In genomic region chr9:22415941-22416691, GRCh38 we compare ENCODE assay signal across 32 cellular contexts. TPM values are rescaled to one million over a fixed set of nuclear protein-coding genes. Genes with fewer than 3 reads are reported as not detected.
A peak's percentile ranks its signal among the peaks of the same experiment; 100 is the strongest.
DNase-seq lines count a peak whose midpoint lies in the region; ATAC-seq and TF ChIP-seq lines count a peak whose summit lies in the region.
"Had no signal": no experiment of that assay in that cellular context is flagged by ENCODE, and none has a peak within 500 bp of the region (broad histone marks: within the 10 kb centered on the region; RNA-seq: fewer than 3 reads in every experiment).

No MANE protein-coding gene starts in this region.

- no peaks in the 10 kb centered on the region for H3F3A ChIP-seq in neural progenitor cell (ENCODE audit: low read depth)

- no peak overlapping the region for H3K27ac Mint-ChIP-seq in endodermal cell
- H3K27ac Mint-ChIP-seq in neural progenitor cell = peak overlapping the region; percentile 46
- H3K27ac Mint-ChIP-seq: activated naive CD8-positive, alpha-beta T cell; immature natural killer cell had no signal

- H3K36me3 Mint-ChIP-seq in endodermal cell (ENCODE audit: low read depth) (no peaks in the 10 kb centered on the region), neural progenitor cell (no peaks in the 10 kb centered on the region)
- H3K36me3 Mint-ChIP-seq: activated naive CD8-positive, alpha-beta T cell; immature natural killer cell had no signal

- H3K9ac ChIP-seq in endodermal cell (ENCODE audit: extremely low read depth, low read length, poor library complexity, severe bottlenecking) (no peak overlapping the region), neural progenitor cell (no peak overlapping the region)

- H3K4me3 Mint-ChIP-seq in endodermal cell = no peak overlapping the region
- H3K4me3 Mint-ChIP-seq in neural progenitor cell = no peak overlapping the region
- H3K4me3 Mint-ChIP-seq: activated naive CD8-positive, alpha-beta T cell; central memory CD8-positive, alpha-beta T cell; immature natural killer cell; neural crest cell had no signal

- TF ChIP-seq CTCF in endodermal cell (conservative IDR thresholded peaks at IDR 0.05) = no peak
- no peak for TF ChIP-seq CTCF in neural progenitor cell (IDR thresholded peaks at IDR 0.05)

- WGBS in endodermal cell (ENCODE audit: insufficient coverage in 1 of 2, insufficient read length in 1 of 2), 2 experiments = 80% methylated on average over 5 of the region's 5 CpGs; no CpG with 5 or more reads in 1 of the 2 experiments

- H3K4me2 ChIP-seq in neural progenitor cell = peak overlapping the region; percentile 39

- no peaks in the 10 kb centered on the region for H4K20me1 ChIP-seq in neural progenitor cell (ENCODE audit: low read depth)

- H3K4me1 Mint-ChIP-seq in endodermal cell = peaks cover 8% of the 10 kb centered on the region
- H3K4me1 Mint-ChIP-seq in neural progenitor cell = peaks cover 13% of the 10 kb centered on the region
- H3K4me1 Mint-ChIP-seq: central memory CD8-positive, alpha-beta T cell; immature natural killer cell had no signal

- H3K36me3 ChIP-seq in ACC112 (ENCODE audit: insufficient read depth, low read length) (no peaks in the 10 kb centered on the region), endodermal cell (ENCODE audit: control insufficient read depth, insufficient read depth, low read length) (no peaks in the 10 kb centered on the region), neural progenitor cell (no peaks in the 10 kb centered on the region)
- H3K36me3 ChIP-seq: ascending aorta, prostate gland, upper lobe of right lung had no signal

- no peaks in the 10 kb centered on the region for H3K9me3 Mint-ChIP-seq in endodermal cell
- H3K9me3 Mint-ChIP-seq in neural progenitor cell = peaks cover 3% of the 10 kb centered on the region
- H3K9me3 Mint-ChIP-seq: central memory CD8-positive, alpha-beta T cell; neural crest cell had no signal

- no peaks in the 10 kb centered on the region for H3K27me3 Mint-ChIP-seq in endodermal cell (ENCODE audit: insufficient read depth)
- no peaks in the 10 kb centered on the region for H3K27me3 Mint-ChIP-seq in neural progenitor cell (ENCODE audit: insufficient read depth, low read depth)
- H3K27me3 Mint-ChIP-seq: activated naive CD8-positive, alpha-beta T cell; central memory CD8-positive, alpha-beta T cell had no signal

- H3K9me3 ChIP-seq in endodermal cell (ENCODE audit: control insufficient read depth, low read length) = no peaks in the 10 kb centered on the region
- H3K9me3 ChIP-seq in neural progenitor cell (ENCODE audit: low read depth) = no peaks in the 10 kb centered on the region
- H3K9me3 ChIP-seq: ascending aorta, prostate gland, upper lobe of right lung had no signal

- no peaks in the 10 kb centered on the region for H3K27me3 ChIP-seq in ACC112 (ENCODE audit: insufficient read depth, low read length)
- no peaks in the 10 kb centered on the region for H3K27me3 ChIP-seq in endodermal cell (ENCODE audit: control insufficient read depth, insufficient read depth, low read length, poor library complexity, severe bottlenecking)
- no peaks in the 10 kb centered on the region for H3K27me3 ChIP-seq in neural progenitor cell
- H3K27me3 ChIP-seq: ascending aorta, upper lobe of right lung had no signal

- intact Hi-C loops in left colon (cut with DNase I, micrococcal nuclease) = no loop called here

- H2AFZ ChIP-seq in ACC112 (ENCODE audit: low read length, unreplicated experiment) (peak overlapping the region; percentile 82), neural progenitor cell (replicated peaks) (peak overlapping the region; percentile 69)

- H3K4me1 ChIP-seq in ACC112 (ENCODE audit: control insufficient read depth, insufficient read depth, low read length, unreplicated experiment) (peaks cover 44% of the 10 kb centered on the region), endodermal cell (ENCODE audit: control insufficient read depth, insufficient read depth, low read length) (no peaks in the 10 kb centered on the region), neural progenitor cell (peaks cover 16% of the 10 kb centered on the region)
- H3K4me1 ChIP-seq: ascending aorta, foreskin keratinocyte, prostate gland, upper lobe of right lung had no signal

- DNase-seq in LHCN-M2 (ENCODE audit: low read depth) (peak; percentile 36), endodermal cell (no peak), neural progenitor cell (ENCODE audit: low spot score) (no peak), left colon (no peak)
- DNase-seq: ACHN; activated CD4-positive, alpha-beta T cell treated with anti-CD3 and anti-CD28 coated beads, Interleukin-2, amount 50 U/mL, for 4 hours; activated CD4-positive, CD25-positive, alpha-beta regulatory T cell; activated CD8-positive, alpha-beta memory T cell treated with anti-CD3 and anti-CD28 coated beads, Interleukin-2, amount 50 U/mL, for 48 hours; COR-L47; DMS79 treated with DMSO at 0.1 percent for 48 hours; hippocampal formation; immature natural killer cell; IMR-90; left ventricle myocardium superior; NCI-H1417; NK-92 treated with Interleukin-12 subunit alpha and Interleukin-12 subunit beta, amount 100 ng/mL, for 24 hours; stimulated activated CD4-positive, alpha-beta T cell treated with anti-CD3 and anti-CD28 coated beads, Interleukin-1b, Interleukin-23, amount 100 ng/mL, for 48 hours; upper lobe of right lung had no signal

- peak overlapping the region; percentile 42; the same call in 1 of the 2 replicates for H3K4me3 ChIP-seq in ACC112 (ENCODE audit: low read depth, low read length)
- peak overlapping the region; percentile 16 for H3K4me3 ChIP-seq in endodermal cell (ENCODE audit: low read length)
- no peak overlapping the region for H3K4me3 ChIP-seq in neural progenitor cell
- H3K4me3 ChIP-seq: ascending aorta, GM12878, prostate gland, upper lobe of right lung had no signal

- H3K79me2 ChIP-seq in ACC112 (ENCODE audit: control insufficient read depth, insufficient read depth, low read length, unreplicated experiment) (no peaks in the 10 kb centered on the region), neural progenitor cell (ENCODE audit: low read depth) (no peaks in the 10 kb centered on the region)

- H3K27ac ChIP-seq in ACC112 (ENCODE audit: low read depth, low read length) (peak overlapping the region; percentile 91), endodermal cell (ENCODE audit: low read depth, low read length) (no peak overlapping the region), neural progenitor cell (no peak overlapping the region)
- H3K27ac ChIP-seq: ascending aorta, foreskin keratinocyte, HL-60, prostate gland, upper lobe of right lung had no signal

- no peak for ATAC-seq in HG02678 (IDR thresholded peaks at IDR 0.05; ENCODE audit: unreplicated experiment)
- ATAC-seq in HG02970 (IDR thresholded peaks at IDR 0.05; ENCODE audit: low FRiP score, unreplicated experiment) = no peak
- no peak for ATAC-seq in HG03342 (IDR thresholded peaks at IDR 0.05; ENCODE audit: unreplicated experiment)
- no peak for ATAC-seq in left colon
- ATAC-seq: foreskin keratinocyte, GM12878, left ventricle myocardium superior, Panc1, upper lobe of right lung had no signal

RNA-seq across cellular contexts. Expression of gene DMRTA1, which starts 30.5 kb away (rescaled TPM):
- total RNA-seq in LHCN-M2 (2014; rRNA removed) = 2.4 and 4.2 TPM in 2 replicates
- 1.6 TPM for polyA plus RNA-seq in LHCN-M2 (2012)
- 1 to 10 TPM; 4.6 to 5.6 TPM for total RNA-seq in endodermal cell
- polyA plus RNA-seq in endodermal cell (2013, experiment 1 of 2) = 4.7 TPM
- 4.8 TPM for polyA plus RNA-seq in endodermal cell (2013, experiment 2 of 2)
- total RNA-seq in neural progenitor cell (ENCODE audit: low replicate concordance) = 14.0 and 21.3 TPM in 2 replicates
- under 1 TPM; 0.64 to 0.81 TPM for total RNA-seq in left colon
- total RNA-seq: ascending aorta, GM12878 had no signal
- polyA plus RNA-seq: BJ, GM12878, immature natural killer cell had no signal
